In genomic region chr7:43645699-43646226, GRCh38 we compare ENCODE assay signal across 10 cellular contexts.
DNase-seq lines count a peak whose midpoint lies in the region; ATAC-seq and TF ChIP-seq lines count a peak whose summit lies in the region.
"Had no signal": no experiment of that assay in that cellular context is flagged by ENCODE, and none has a peak within 500 bp of the region (broad histone marks: within the 10 kb centered on the region; RNA-seq: fewer than 3 reads in every experiment).

No MANE protein-coding gene starts in this region.

- no peak overlapping the region for H3K9ac ChIP-seq in muscle layer of colon (ENCODE audit: low read length)
- no peak overlapping the region for H3K9ac ChIP-seq in smooth muscle cell (ENCODE audit: low read depth)

- TF ChIP-seq CTCF in adrenal gland (IDR thresholded peaks at IDR 0.05) (no peak), upper lobe of left lung (IDR thresholded peaks at IDR 0.05) (no peak), smooth muscle cell (IDR thresholded peaks at IDR 0.05; ENCODE audit: borderline replicate concordance, insufficient read depth, poor library complexity, severe bottlenecking) (no peak)

- H3K4me1 ChIP-seq in adrenal gland (replicated peaks in 1 of 2) (peaks cover 29 to 51% of the 10 kb centered on the region in 2 donors), muscle layer of colon (ENCODE audit: insufficient read depth, low read length) (peaks cover 51% of the 10 kb centered on the region), upper lobe of left lung (peaks cover 43 to 53% (median 51%) of the 10 kb centered on the region in 4 donors), smooth muscle cell (ENCODE audit: low read depth) (peaks cover 27% of the 10 kb centered on the region)

- no peaks in the 10 kb centered on the region for H3K27me3 ChIP-seq in adrenal gland
- H3K27me3 ChIP-seq in muscle layer of colon (ENCODE audit: control insufficient read depth in 1 of 2, insufficient read depth in 2 of 2, low read length in 2 of 2): no peaks in the 10 kb centered on the region
- no peaks in the 10 kb centered on the region for H3K27me3 ChIP-seq in upper lobe of left lung
- no peaks in the 10 kb centered on the region for H3K27me3 ChIP-seq in smooth muscle cell (ENCODE audit: low read depth)

- H3K27ac Mint-ChIP-seq in activated naive CD4-positive, alpha-beta T cell treated with anti-CD3 and anti-CD28 coated beads, Interleukin-2, amount 10 ng/mL, durations not matched to agents 7 days and 5 days: peak overlapping the region; percentile 90
- H3K27ac Mint-ChIP-seq: dendritic cell treated with granulocyte-macrophage colony-stimulating factor and Interleukin-4, amounts not matched to agents 40 ng/mL and 50 ng/mL, for 4 days had no signal

- no peak for TF ChIP-seq EP300 in upper lobe of left lung (IDR thresholded peaks at IDR 0.05)

- H3K27me3 Mint-ChIP-seq in activated naive CD4-positive, alpha-beta T cell treated with anti-CD3 and anti-CD28 coated beads, Interleukin-2, amount 10 ng/mL, durations not matched to agents 7 days and 5 days: no peaks in the 10 kb centered on the region
- H3K27me3 Mint-ChIP-seq: dendritic cell treated with granulocyte-macrophage colony-stimulating factor and Interleukin-4, amounts not matched to agents 40 ng/mL and 50 ng/mL, for 4 days had no signal

- peaks cover 59% of the 10 kb centered on the region for H3K36me3 Mint-ChIP-seq in activated naive CD4-positive, alpha-beta T cell treated with anti-CD3 and anti-CD28 coated beads, Interleukin-2, amount 10 ng/mL, durations not matched to agents 7 days and 5 days

- no peaks in the 10 kb centered on the region for H3K9me3 ChIP-seq in adrenal gland (replicated peaks in 1 of 3)
- H3K9me3 ChIP-seq in muscle layer of colon (ENCODE audit: low read length): no peaks in the 10 kb centered on the region
- H3K9me3 ChIP-seq in upper lobe of left lung: no peaks in the 10 kb centered on the region
- H3K9me3 ChIP-seq in smooth muscle cell (replicated peaks; ENCODE audit: low read depth): no peaks in the 10 kb centered on the region

- CTCF ChIA-PET in activated naive CD4-positive, alpha-beta T cell treated with anti-CD3 and anti-CD28 coated beads, Interleukin-2, amount 10 ng/mL, durations not matched to agents 7 days and 5 days (lab: Charles Lee): interaction anchor here (0.9 to 3.1 kb wide), 5 partner anchors 47 to 119 kb away, joined by 3 to 19 read pairs (median 4); partner anchors contain the start of gene STK17A

- no peak for DNase-seq in activated naive CD4-positive, alpha-beta T cell treated with anti-CD3 and anti-CD28 coated beads, Interleukin-2, amount 10 ng/mL, durations not matched to agents 7 days and 5 days
- no peak for DNase-seq in activated naive CD4-positive, alpha-beta T cell treated with Interleukin-2 at 50 U/mL for 16 hours
- DNase-seq in adrenal gland: no peak
- no peak for DNase-seq in upper lobe of left lung
- no peak for DNase-seq in DMS53 treated with DMSO at 0.1 percent for 48 hours (lab: John Stamatoyannopoulos, UW; ENCODE audit: unreplicated experiment)
- no peak for DNase-seq in smooth muscle cell (lab: John Stamatoyannopoulos, UW; ENCODE audit: unreplicated experiment)
- DNase-seq: activated CD4-positive, CD25-positive, alpha-beta regulatory T cell had no signal

- ATAC-seq in upper lobe of left lung (ENCODE audit: low FRiP score in 2 of 2) (no peak), GM19395 (IDR thresholded peaks at IDR 0.05; ENCODE audit: unreplicated experiment) (no peak)

- intact Hi-C loops in adrenal gland (cut with DNase I): loop anchor here in 1 of 2 donors (10.0 kb wide), 1 partner anchor 51 kb away; no protein-coding TSS in a partner anchor

- H3K4me3 ChIP-seq in adrenal gland: no peak overlapping the region
- peak overlapping the region in 1 of 2 donors; percentile 17 for H3K4me3 ChIP-seq in muscle layer of colon (ENCODE audit: low read depth in 1 of 2, low read length in 2 of 2)
- H3K4me3 ChIP-seq in upper lobe of left lung: no peak overlapping the region
- H3K4me3 ChIP-seq in smooth muscle cell: no peak overlapping the region

- no peak for TF ChIP-seq POLR2A in adrenal gland (IDR thresholded peaks at IDR 0.05)
- no peak for TF ChIP-seq POLR2A in upper lobe of left lung (IDR thresholded peaks at IDR 0.05)

- H3K4me2 ChIP-seq in smooth muscle cell: no peak overlapping the region

- no peaks in the 10 kb centered on the region for H3K9me3 Mint-ChIP-seq in activated naive CD4-positive, alpha-beta T cell treated with anti-CD3 and anti-CD28 coated beads, Interleukin-2, amount 10 ng/mL, durations not matched to agents 7 days and 5 days
- H3K9me3 Mint-ChIP-seq: dendritic cell treated with granulocyte-macrophage colony-stimulating factor and Interleukin-4, amounts not matched to agents 40 ng/mL and 50 ng/mL, for 4 days had no signal

- no peak overlapping the region for H2AFZ ChIP-seq in smooth muscle cell (ENCODE audit: low read depth)

- H3K27ac ChIP-seq in adrenal gland (peak overlapping the region in 3 of 5 donors; percentile 91 to 93 (median 92)), muscle layer of colon (ENCODE audit: low read depth, low read length) (peak overlapping the region; percentile 83), upper lobe of left lung (peak overlapping the region in 3 of 4 donors; percentile 88 to 94 (median 93)), smooth muscle cell (ENCODE audit: low read depth) (no peak overlapping the region)

- H4K20me1 ChIP-seq in smooth muscle cell (ENCODE audit: low read depth): peaks cover 4% of the 10 kb centered on the region

- peak overlapping the region; percentile 54 for H3K4me3 Mint-ChIP-seq in activated naive CD4-positive, alpha-beta T cell treated with anti-CD3 and anti-CD28 coated beads, Interleukin-2, amount 10 ng/mL, durations not matched to agents 7 days and 5 days
- H3K4me3 Mint-ChIP-seq: dendritic cell treated with granulocyte-macrophage colony-stimulating factor and Interleukin-4, amounts not matched to agents 40 ng/mL and 50 ng/mL, for 4 days had no signal

- H3F3A ChIP-seq in smooth muscle cell (ENCODE audit: low read depth): peaks cover 29% of the 10 kb centered on the region

- H3K79me2 ChIP-seq in smooth muscle cell (ENCODE audit: low read depth): no peaks in the 10 kb centered on the region

- peaks cover 90% of the 10 kb centered on the region for H3K4me1 Mint-ChIP-seq in activated naive CD4-positive, alpha-beta T cell treated with anti-CD3 and anti-CD28 coated beads, Interleukin-2, amount 10 ng/mL, durations not matched to agents 7 days and 5 days

- 81 to 91% (median 89%) methylated on average over 3 of the region's 3 CpGs for WGBS in adrenal gland, 4 donors
- WGBS in upper lobe of left lung, 2 donors: 87 to 93% methylated on average over 3 of the region's 3 CpGs
- 96% methylated on average over 3 of the region's 3 CpGs for WGBS in smooth muscle cell (ENCODE audit: low lambda C conversion rate)

- H3K36me3 ChIP-seq in adrenal gland (replicated peaks in 1 of 2): no peaks in the 10 kb centered on the region
- peaks cover 3% of the 10 kb centered on the region for H3K36me3 ChIP-seq in muscle layer of colon (ENCODE audit: insufficient read depth, low read length)
- peaks cover 0 to 23% (median 7%) of the 10 kb centered on the region in 4 donors for H3K36me3 ChIP-seq in upper lobe of left lung
- H3K36me3 ChIP-seq in smooth muscle cell (ENCODE audit: low read depth): no peaks in the 10 kb centered on the region
